In genomic region chr16:24118126-24118821, GRCh38 we compare ENCODE assay signal across 1 cellular context.
TF ChIP-seq lines count a peak whose summit lies in the region.

No MANE protein-coding gene starts in this region.

TF ChIP-seq in HepG2, 621 proteins besides CTCF, POLR2A, EP300 and RAD21 (continued from another document):
- TF ChIP-seq ATF7 (IDR thresholded peaks at IDR 0.05), result peak; percentile 42
- no peak for TF ChIP-seq ATF7 (CRISPR knock-in tag; IDR thresholded peaks at IDR 0.05)
- no peak for TF ChIP-seq SRSF4 (IDR thresholded peaks at IDR 0.05; ENCODE audit: low read depth, low read length, poor library complexity, severe bottlenecking)
- TF ChIP-seq MXD4 (CRISPR knock-in tag; IDR thresholded peaks at IDR 0.05), result no peak
- no peak for TF ChIP-seq PHF8 (CRISPR knock-in tag; IDR thresholded peaks at IDR 0.05)
TF ChIP-seq in HepG2: peak in this region for 1.
